1 cellular context compared by ENCODE assay signal in genomic region chr10:102738692-102739121, GRCh38.
TF ChIP-seq lines count a peak whose summit lies in the region.

No MANE protein-coding gene starts in this region.

TF ChIP-seq in WTC11, 78 proteins besides CTCF, POLR2A, EP300 and RAD21 (continued from another document):
- TF ChIP-seq PRDM15 (CRISPR knock-in tag; IDR thresholded peaks at IDR 0.05) = no peak
- TF ChIP-seq, protein P1, sequence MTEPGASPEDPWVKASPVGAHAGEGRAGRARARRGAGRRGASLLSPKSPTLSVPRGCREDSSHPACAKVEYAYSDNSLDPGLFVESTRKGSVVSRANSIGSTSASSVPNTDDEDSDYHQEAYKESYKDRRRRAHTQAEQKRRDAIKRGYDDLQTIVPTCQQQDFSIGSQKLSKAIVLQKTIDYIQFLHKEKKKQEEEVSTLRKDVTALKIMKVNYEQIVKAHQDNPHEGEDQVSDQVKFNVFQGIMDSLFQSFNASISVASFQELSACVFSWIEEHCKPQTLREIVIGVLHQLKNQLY (CRISPR knock-in tag; IDR thresholded peaks at IDR 0.05) = no peak
- TF ChIP-seq MXD4 (CRISPR knock-in tag; IDR thresholded peaks at IDR 0.05; ENCODE audit: borderline replicate concordance) = no peak
